ENCODE assay signal across 12 cellular contexts in the genomic region with DNA sequence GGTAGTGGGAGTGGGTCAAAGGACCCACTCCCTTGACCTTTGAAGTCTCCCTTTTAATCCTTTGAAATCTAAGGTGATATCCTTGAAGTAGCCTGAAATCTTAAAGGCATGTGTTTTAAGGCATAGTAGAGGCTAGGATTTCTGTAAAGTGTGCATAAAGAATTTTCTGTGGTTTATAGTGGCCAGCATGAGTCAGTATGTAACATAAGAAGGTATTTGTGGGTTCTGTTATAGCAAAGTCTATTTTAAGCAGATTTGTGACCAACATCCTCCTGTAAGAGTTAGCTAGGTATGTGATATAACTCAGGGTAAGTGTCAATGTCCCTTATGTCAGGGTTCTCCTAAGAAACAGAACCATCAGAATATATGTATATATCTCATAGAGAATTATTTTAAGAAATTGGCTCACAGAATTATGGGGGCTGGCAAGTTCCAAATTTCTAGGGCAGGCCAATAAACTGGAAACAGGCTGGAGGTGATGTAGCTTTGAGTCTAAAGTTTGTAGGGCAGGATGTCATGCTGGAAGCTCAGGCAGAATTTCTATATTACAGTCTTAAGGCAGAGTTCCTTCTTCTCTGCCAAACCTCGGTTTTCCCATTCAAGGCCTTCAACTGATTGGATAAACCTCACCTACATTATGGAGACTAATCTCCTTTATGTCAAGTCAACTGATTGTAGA. TPM values are rescaled to one million over a fixed set of nuclear protein-coding genes. Genes with fewer than 3 reads are reported as not detected.
DNase-seq lines count a peak whose midpoint lies in the region; ATAC-seq and TF ChIP-seq lines count a peak whose summit lies in the region.
"Had no signal": no experiment of that assay in that cellular context is flagged by ENCODE, and none has a peak within 500 bp of the region (broad histone marks: within the 10 kb centered on the region; RNA-seq: fewer than 3 reads in every experiment).

No MANE protein-coding gene starts in this region.

- no peak for TF ChIP-seq CTCF in chondrocyte (IDR thresholded peaks at IDR 0.05)

- ATAC-seq in GM21423 (IDR thresholded peaks at IDR 0.05; ENCODE audit: unreplicated experiment): peak; percentile 79
- ATAC-seq in GM19397 (IDR thresholded peaks at IDR 0.05; ENCODE audit: unreplicated experiment): no peak
- ATAC-seq in naive thymus-derived CD8-positive, alpha-beta T cell: no peak
- ATAC-seq: left lobe of liver, T-cell had no signal

- no peak overlapping the region for H3K4me3 Mint-ChIP-seq in chondrocyte (ENCODE audit: unreplicated experiment)
- no peak overlapping the region for H3K4me3 Mint-ChIP-seq in naive thymus-derived CD8-positive, alpha-beta T cell
- H3K4me3 Mint-ChIP-seq: activated T-cell treated with anti-CD3 and anti-CD28 coated beads, Interleukin-2, amount 50 U/mL, for 72 hours; T-cell had no signal

- peaks cover 10% of the 10 kb centered on the region for H3K4me1 Mint-ChIP-seq in chondrocyte (ENCODE audit: low read depth)
- H3K4me1 Mint-ChIP-seq in naive thymus-derived CD8-positive, alpha-beta T cell: no peaks in the 10 kb centered on the region
- H3K4me1 Mint-ChIP-seq: T-cell had no signal

- POLR2A ChIA-PET in naive thymus-derived CD8-positive, alpha-beta T cell (lab: Charles Lee): no interaction called here

- DNase-seq in A172 (ENCODE audit: low spot score) (peak; percentile 66), HS-5 (ENCODE audit: low read depth) (peak; percentile 58), chondrocyte (ENCODE audit: low spot score) (no peak), T-helper 9 cell (no peak), HT-29 (ENCODE audit: low spot score) (no peak)
- DNase-seq in naive thymus-derived CD8-positive, alpha-beta T cell: no peak
- DNase-seq: activated T-cell treated with anti-CD3 and anti-CD28 coated beads, Interleukin-2, amount 50 U/mL, for 72 hours; T-cell had no signal

- no peaks in the 10 kb centered on the region for H3K36me3 Mint-ChIP-seq in chondrocyte (ENCODE audit: low read depth)
- H3K36me3 Mint-ChIP-seq in naive thymus-derived CD8-positive, alpha-beta T cell: no peaks in the 10 kb centered on the region
- H3K36me3 Mint-ChIP-seq: T-cell had no signal

- peaks cover 3% of the 10 kb centered on the region for H3K9me3 Mint-ChIP-seq in chondrocyte (ENCODE audit: low read depth)
- no peaks in the 10 kb centered on the region for H3K9me3 Mint-ChIP-seq in naive thymus-derived CD8-positive, alpha-beta T cell
- H3K9me3 Mint-ChIP-seq: activated T-cell treated with anti-CD3 and anti-CD28 coated beads, Interleukin-2, amount 50 U/mL, for 72 hours; T-cell had no signal

- peak overlapping the region; percentile 30 for H3K27ac Mint-ChIP-seq in chondrocyte (ENCODE audit: unreplicated experiment)
- no peak overlapping the region for H3K27ac Mint-ChIP-seq in naive thymus-derived CD8-positive, alpha-beta T cell
- H3K27ac Mint-ChIP-seq: activated T-cell treated with anti-CD3 and anti-CD28 coated beads, Interleukin-2, amount 50 U/mL, for 72 hours; T-cell had no signal

- no peaks in the 10 kb centered on the region for H3K27me3 Mint-ChIP-seq in chondrocyte (ENCODE audit: low read depth)
- H3K27me3 Mint-ChIP-seq in naive thymus-derived CD8-positive, alpha-beta T cell: no peaks in the 10 kb centered on the region

RNA-seq across cellular contexts. Expression of a gene that starts 18.7 kb away (rescaled TPM):
- not detected in 2 replicates for total RNA-seq in A172 (2014; rRNA removed; shearing (Covaris generic))
- not detected in 3 replicates for total RNA-seq in chondrocyte
- total RNA-seq in naive thymus-derived CD8-positive, alpha-beta T cell: not detected
- polyA plus RNA-seq in naive thymus-derived CD8-positive, alpha-beta T cell: not detected
- not detected in 2 replicates for total RNA-seq in HT-29 (2014; rRNA removed; shearing (Covaris generic))
- total RNA-seq: activated T-cell treated with anti-CD3 and anti-CD28 coated beads, Interleukin-2, amount 50 U/mL, for 72 hours; left lobe of liver; suprapubic skin; T-cell had no signal

RNA-seq across cellular contexts. Expression of a gene that starts 34.4 kb away (rescaled TPM):
- not detected in 2 replicates for total RNA-seq in A172 (2014; rRNA removed; shearing (Covaris generic))
- not detected in 3 replicates for total RNA-seq in chondrocyte
- total RNA-seq in naive thymus-derived CD8-positive, alpha-beta T cell: not detected
- polyA plus RNA-seq in naive thymus-derived CD8-positive, alpha-beta T cell: not detected
- not detected in 2 replicates for total RNA-seq in HT-29 (2014; rRNA removed; shearing (Covaris generic))
- total RNA-seq: activated T-cell treated with anti-CD3 and anti-CD28 coated beads, Interleukin-2, amount 50 U/mL, for 72 hours; left lobe of liver; suprapubic skin; T-cell had no signal

Comparison
In these comparisons a context has a peak if more than half of its experiments do, and no peak if none do; other contexts are left out.
1. DNase-seq: peak in A172 (single experiment) and HS-5 (single experiment); none in chondrocyte (single experiment), naive thymus-derived CD8-positive, alpha-beta T cell (0 of 10), T-helper 9 cell (single experiment) and HT-29 (single experiment).